8 cellular contexts compared by ENCODE assay signal in genomic region chr2:95992102-95992501, GRCh38. TPM values are rescaled to one million over a fixed set of nuclear protein-coding genes. Genes with fewer than 3 reads are reported as not detected.
DNase-seq lines count a peak whose midpoint lies in the region; ATAC-seq, FAIRE-seq and TF ChIP-seq lines count a peak whose summit lies in the region.
"Not testable (repeated sequence)": the region's sequence is repeated elsewhere in the genome, so short reads cannot be mapped to it uniquely, and the experiment has no call there.

No MANE protein-coding gene starts in this region.

- H3K27ac ChIP-seq in iPS DF 6.9 (ENCODE audit: low read length) = not testable (repeated sequence)
- peak overlapping the region; percentile 75 to 92 (median 83) for H3K27ac ChIP-seq in pancreas
- H3K27ac ChIP-seq in uterus = peak overlapping the region; percentile 88 to 95

- WGBS in iPS DF 6.9 (ENCODE audit: insufficient coverage, insufficient read length) = no CpG with 5 or more reads among the region's 39 CpGs
- 0% methylated on average over 18 of the region's 39 CpGs; no CpG with 5 or more reads in 1 of the 2 donors for whole genome bisulfite sequencing in pancreas, 2 donors

- not testable (repeated sequence) for DNase-seq in HFF-Myc (ENCODE audit: extremely low read depth, low read depth); iPS DF 6.9 (ENCODE audit: low read depth, low spot score); uterus
- peak; percentile 17 for DNase-seq in activated CD4-positive, alpha-beta T cell treated with anti-CD3 and anti-CD28 coated beads, Interleukin-2, amount 50 U/mL, for 1 hour
- DNase-seq in central memory CD4-positive, alpha-beta T cell = peak; percentile 49
- DNase-seq in pancreas = peak in 4 of 6 donors; percentile 23 to 43 (median 42)

- peak overlapping the region; percentile 53 for H3K4me3 ChIP-seq in HFF-Myc (replicated peaks; ENCODE audit: low read depth, low read length)
- H3K4me3 ChIP-seq in iPS DF 6.9 (ENCODE audit: low read length) = peak overlapping the region; percentile 71; the same call in 1 of the 2 replicates
- peak overlapping the region; percentile 26 to 62 (median 42) for H3K4me3 ChIP-seq in pancreas
- peak overlapping the region; percentile 53 for H3K4me3 ChIP-seq in uterus

- TF ChIP-seq POLR2A in uterus (IDR thresholded peaks at IDR 0.05) = not testable (repeated sequence)

- ATAC-seq in GM18858 (IDR thresholded peaks at IDR 0.05; ENCODE audit: unreplicated experiment) = peak; percentile 25
- peak; percentile 31 for ATAC-seq in HG03565 (IDR thresholded peaks at IDR 0.05; ENCODE audit: unreplicated experiment)
- ATAC-seq in pancreas = peak; percentile 76 to 84 (median 80)

- not testable (repeated sequence) for H3K9me3 ChIP-seq in iPS DF 6.9 (ENCODE audit: control insufficient read depth, insufficient read depth, low read length); pancreas; uterus

- H3K27me3 ChIP-seq in iPS DF 6.9 (ENCODE audit: control insufficient read depth, insufficient read depth, low read length); pancreas; uterus: not testable (repeated sequence)

- intact Hi-C loops in pancreas (cut with DNase I); uterus (cut with DNase I; ENCODE audit: low total_unique reads): not testable (repeated sequence)

- FAIRE-seq in pancreas (lab: Jason Lieb, UNC) = not testable (repeated sequence)

- TF ChIP-seq CTCF in HFF-Myc (IDR thresholded peaks at IDR 0.05; ENCODE audit: low read depth, low read length, missing control alignments); pancreas (IDR thresholded peaks at IDR 0.05); uterus (IDR thresholded peaks at IDR 0.05): not testable (repeated sequence)

- not testable (repeated sequence) for H3K36me3 ChIP-seq in iPS DF 6.9 (ENCODE audit: control insufficient read depth, insufficient read depth, low read length); pancreas; uterus

- not testable (repeated sequence) for H3K4me1 ChIP-seq in iPS DF 6.9 (ENCODE audit: control insufficient read depth, insufficient read depth, low read length); pancreas; uterus

RNA-seq across cellular contexts. Expression of gene ANKRD36C, which starts 0.5 kb away (rescaled TPM):
- total RNA-seq in pancreas = 10 to 100 TPM in 5 of 6 donors, 1 to 10 TPM in 1; 6.2 to 36.2 (median 14.8) TPM
- 1 to 10 TPM; 2.2 to 5.3 TPM for polyA plus RNA-seq in pancreas
- total RNA-seq in uterus = 100 to 1,000 TPM in 1 of 4 donors, 10 to 100 TPM in 3; 37.1 to 228 (median 58.2) TPM

RNA-seq across cellular contexts. Expression of gene GPAT2, which starts 42.6 kb away (rescaled TPM):
- total RNA-seq in pancreas (1 to 10 TPM in 4 of 6 donors, under 1 TPM in 2; 0.23 to 2.0 (median 1.4) TPM), uterus (1 to 10 TPM in 3 of 4 donors, not detected in 1; 4.8 to 5.4 (median 5.3) TPM)
- 1 to 10 TPM in 1 of 2 donors, under 1 TPM in 1; 0.80 to 5.0 TPM for polyA plus RNA-seq in pancreas

Comparison
In these comparisons a context has a peak if more than half of its experiments do, and no peak if none do; other contexts are left out.
1. ATAC-seq: peak in every context shown above with its lines; median percentile 80 in pancreas; 31 in HG03565; 25 in GM18858.